Comparison of ENCODE assay signal across 9 cellular contexts in genomic region chr4:168604496-168605373, GRCh38.
DNase-seq lines count a peak whose midpoint lies in the region; ATAC-seq and TF ChIP-seq lines count a peak whose summit lies in the region.
"Had no signal": no experiment of that assay in that cellular context is flagged by ENCODE, and none has a peak within 500 bp of the region (broad histone marks: within the 10 kb centered on the region; RNA-seq: fewer than 3 reads in every experiment).

No MANE protein-coding gene starts in this region.

- peaks cover 21% of the 10 kb centered on the region for H3K79me1 ChIP-seq in trophoblast cell (ENCODE audit: low read length)

- peak overlapping the region; percentile 57 for H4K12ac ChIP-seq in trophoblast cell (ENCODE audit: low read depth, low read length)

- peaks cover 0 to 2% (median 0%) of the 10 kb centered on the region in 8 donors for H3K9me3 Mint-ChIP-seq in CD4-positive, alpha-beta memory T cell
- H3K9me3 Mint-ChIP-seq: stimulated activated naive B cell treated with anti-CD40 and anti-IgM and Interleukin-4, amounts not matched to agents 10 μg/mL and 1 μg/mL and 100 μg/mL, for 72 hours had no signal

- peak overlapping the region; percentile 96 for H2BK5ac ChIP-seq in trophoblast cell (ENCODE audit: low read depth, low read length, poor library complexity)

- H3K36me3 Mint-ChIP-seq in CD4-positive, alpha-beta memory T cell = no peaks in the 10 kb centered on the region
- H3K36me3 Mint-ChIP-seq: stimulated activated naive B cell treated with anti-CD40 and anti-IgM and Interleukin-4, amounts not matched to agents 10 μg/mL and 1 μg/mL and 100 μg/mL, for 72 hours had no signal

- peak overlapping the region; percentile 99 for H3K27ac ChIP-seq in trophoblast cell (ENCODE audit: low read depth, low read length)
- H3K27ac ChIP-seq in CD4-positive, alpha-beta memory T cell (ENCODE audit: low read depth, low read length) = no peak overlapping the region

- H2AK5ac ChIP-seq in trophoblast cell (ENCODE audit: low read length) = peak overlapping the region; percentile 64

- H3K4me1 Mint-ChIP-seq in CD4-positive, alpha-beta memory T cell = no peaks in the 10 kb centered on the region
- H3K4me1 Mint-ChIP-seq: stimulated activated naive B cell treated with anti-CD40 and anti-IgM and Interleukin-4, amounts not matched to agents 10 μg/mL and 1 μg/mL and 100 μg/mL, for 72 hours had no signal

- POLR2A ChIA-PET in CD4-positive, alpha-beta memory T cell (lab: Charles Lee; ENCODE audit: partially characterized antibody) = no interaction called here

- peak overlapping the region; percentile 83 for H2BK120ac ChIP-seq in trophoblast cell (ENCODE audit: insufficient read depth, low read length, poor library complexity)

- no peak overlapping the region for H3K4me3 ChIP-seq in trophoblast cell (ENCODE audit: low read depth, low read length)
- H3K4me3 ChIP-seq in CD4-positive, alpha-beta memory T cell (ENCODE audit: low read length in 2 of 2) = no peak overlapping the region

- no peaks in the 10 kb centered on the region for H3K27me3 ChIP-seq in trophoblast cell (ENCODE audit: insufficient read depth, low read length)
- no peaks in the 10 kb centered on the region for H3K27me3 ChIP-seq in CD4-positive, alpha-beta memory T cell (ENCODE audit: insufficient read depth, low read length)

- peak overlapping the region; percentile 43 for H4K8ac ChIP-seq in trophoblast cell (ENCODE audit: low read depth, low read length)

- H3K4me3 Mint-ChIP-seq in CD4-positive, alpha-beta memory T cell = no peak overlapping the region
- H3K4me3 Mint-ChIP-seq: stimulated activated naive B cell treated with anti-CD40 and anti-IgM and Interleukin-4, amounts not matched to agents 10 μg/mL and 1 μg/mL and 100 μg/mL, for 72 hours had no signal

- H3K4me1 ChIP-seq in trophoblast cell (ENCODE audit: control insufficient read depth in 1 of 2, insufficient read depth in 2 of 2, low read length in 2 of 2) = peaks cover 7 to 25% of the 10 kb centered on the region in 2 experiments
- no peaks in the 10 kb centered on the region for H3K4me1 ChIP-seq in CD4-positive, alpha-beta memory T cell (ENCODE audit: insufficient read depth, low read length)

- H3K18ac ChIP-seq in trophoblast cell (ENCODE audit: low read length) = no peak overlapping the region

- H3K23ac ChIP-seq in trophoblast cell (ENCODE audit: low read length) = no peak overlapping the region

- CTCF ChIA-PET in CD4-positive, alpha-beta memory T cell (lab: Charles Lee; ENCODE audit: partially characterized antibody) = no interaction called here

- DNase-seq in GM03348 (ENCODE audit: low spot score) = peak; percentile 74
- DNase-seq in globus pallidus (ENCODE audit: low spot score) = peak; percentile 5
- peak; percentile 77 to 85 for DNase-seq in trophoblast cell
- DNase-seq in Kasumi-1 (lab: John Stamatoyannopoulos, UW) = no peak
- no peak for DNase-seq in CD4-positive, alpha-beta memory T cell
- DNase-seq: stimulated activated naive B cell treated with anti-CD40 and anti-IgM and Interleukin-4, amounts not matched to agents 10 μg/mL and 1 μg/mL and 100 μg/mL, for 72 hours had no signal

- peaks cover 2% of the 10 kb centered on the region for H3K9me3 ChIP-seq in trophoblast cell (ENCODE audit: insufficient read depth, low read depth, low read length)
- no peaks in the 10 kb centered on the region for H3K9me3 ChIP-seq in CD4-positive, alpha-beta memory T cell (ENCODE audit: control insufficient read depth in 1 of 2, low read length in 2 of 2)

- no peak overlapping the region for H3K9ac ChIP-seq in trophoblast cell (ENCODE audit: low read length)

- H3K36me3 ChIP-seq in trophoblast cell (ENCODE audit: control insufficient read depth in 1 of 2, insufficient read depth in 2 of 2, low read length in 2 of 2) = no peaks in the 10 kb centered on the region
- no peaks in the 10 kb centered on the region for H3K36me3 ChIP-seq in CD4-positive, alpha-beta memory T cell (ENCODE audit: insufficient read depth, low read length)

- peak overlapping the region; percentile 92 for H4K91ac ChIP-seq in trophoblast cell (ENCODE audit: low read depth, low read length)

- H3K27me3 Mint-ChIP-seq in CD4-positive, alpha-beta memory T cell = peaks cover 3 to 9% of the 10 kb centered on the region in 2 donors

- no CpG with 5 or more reads among the region's 7 CpGs for WGBS in trophoblast cell (ENCODE audit: extremely low coverage, insufficient coverage, insufficient read length)

- peak overlapping the region; percentile 13 for H3K4me2 ChIP-seq in trophoblast cell (ENCODE audit: low read length)

- H3K14ac ChIP-seq in trophoblast cell (ENCODE audit: low read length) = peak overlapping the region; percentile 80

- intact Hi-C loops in CD4-positive, alpha-beta memory T cell (cut with micrococcal nuclease) = no loop called here

- ATAC-seq in SK-N-SH treated with all-trans-retinoic acid at 6 μM for 48 hours (peak; percentile 95), GM21529 (IDR thresholded peaks at IDR 0.05; ENCODE audit: unreplicated experiment) (no peak), GM18858 (IDR thresholded peaks at IDR 0.05; ENCODE audit: unreplicated experiment) (no peak)
- ATAC-seq: stimulated activated naive B cell treated with anti-CD40 and anti-IgM and Interleukin-4, amounts not matched to agents 10 μg/mL and 1 μg/mL and 100 μg/mL, for 72 hours had no signal

- no peaks in the 10 kb centered on the region for H3K79me2 ChIP-seq in trophoblast cell (ENCODE audit: control insufficient read depth, insufficient read depth, low read length, poor library complexity)

- peak overlapping the region; percentile 88 for H2BK12ac ChIP-seq in trophoblast cell (ENCODE audit: low read length)

- peak overlapping the region; percentile 59 for H3K4ac ChIP-seq in trophoblast cell (ENCODE audit: low read depth, low read length)

- H3K27ac Mint-ChIP-seq in CD4-positive, alpha-beta memory T cell = no peak overlapping the region
- H3K27ac Mint-ChIP-seq: stimulated activated naive B cell treated with anti-CD40 and anti-IgM and Interleukin-4, amounts not matched to agents 10 μg/mL and 1 μg/mL and 100 μg/mL, for 72 hours had no signal

- no peak overlapping the region for H2AFZ ChIP-seq in trophoblast cell (ENCODE audit: insufficient read depth, low read length, poor library complexity)

TF ChIP-seq in SK-N-SH treated with all-trans-retinoic acid at 6 μM for 48 hours, 23 proteins besides CTCF, POLR2A, EP300 and RAD21:
- TF ChIP-seq BACH2 (CRISPR knock-in tag; IDR thresholded peaks at IDR 0.05; ENCODE audit: borderline replicate concordance) (no peak), ISL1 (CRISPR knock-in tag; IDR thresholded peaks at IDR 0.05) (peak; percentile 77), TOX (CRISPR knock-in tag; IDR thresholded peaks at IDR 0.05; ENCODE audit: borderline replicate concordance) (0 out of 2 replicates have a peak, but pooled peaks have one; percentile 53), SNAI2 (CRISPR knock-in tag; IDR thresholded peaks at IDR 0.05) (no peak)

Comparison
In these comparisons a context has a peak if more than half of its experiments do, and no peak if none do; other contexts are left out.
1. DNase-seq: peak in GM03348 (single experiment), globus pallidus (single experiment) and trophoblast cell (2 of 2); none in Kasumi-1 (0 of 2) and CD4-positive, alpha-beta memory T cell (0 of 5).